Comparison of ENCODE assay signal across 8 cellular contexts in the genomic region with DNA sequence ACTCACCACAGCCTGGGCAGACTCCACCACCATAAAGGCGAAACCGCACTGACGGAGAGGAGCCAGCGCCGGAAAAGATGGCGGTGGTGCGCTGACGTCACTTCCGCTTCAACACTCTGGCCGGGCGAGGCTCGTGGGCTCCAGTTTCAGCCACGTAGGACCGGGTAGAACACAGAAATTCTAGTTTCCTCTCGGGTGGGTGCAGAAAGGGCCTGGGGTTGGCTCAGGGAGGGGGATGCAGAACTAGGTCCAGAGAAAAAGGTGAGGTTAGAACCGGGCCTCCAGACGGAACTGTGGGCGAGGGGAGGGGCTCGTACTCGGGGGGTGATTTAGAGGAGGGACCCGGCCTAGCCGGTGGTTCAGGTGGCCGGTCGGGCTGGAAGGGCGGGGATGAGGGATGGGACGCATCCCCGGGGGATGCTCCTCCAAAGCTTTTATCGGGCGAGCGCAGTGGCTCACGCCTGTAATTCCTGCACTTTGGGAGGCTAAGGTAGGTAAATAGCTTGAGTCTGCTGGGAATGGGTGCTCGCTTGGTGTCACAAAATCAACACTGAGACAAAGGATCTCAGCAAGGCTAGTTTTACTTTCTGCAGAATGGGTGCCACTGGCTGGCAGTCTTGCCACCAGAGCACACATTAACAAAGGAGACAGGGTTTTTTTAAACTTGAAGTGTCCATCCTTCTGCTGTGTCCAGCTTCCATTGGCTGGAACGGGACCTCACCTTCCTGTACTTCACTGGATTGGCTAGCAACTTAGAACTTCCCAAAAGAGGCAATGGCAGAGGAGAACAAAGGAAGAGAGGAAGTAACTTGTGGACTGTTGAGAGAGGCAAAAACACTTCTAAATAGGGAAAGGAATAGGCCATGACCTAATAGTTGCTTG. TPM values are rescaled to one million over a fixed set of nuclear protein-coding genes. Genes with fewer than 3 reads are reported as not detected.
A peak's percentile ranks its signal among the peaks of the same experiment; 100 is the strongest.
DNase-seq lines count a peak whose midpoint lies in the region; ATAC-seq and TF ChIP-seq lines count a peak whose summit lies in the region.

Gene ZNF561, minus strand, starts transcription at position 77 of the 882 bp plus-strand sequence. CDS start 1,776 bp downstream, outside the sequence.

- intact Hi-C loops in heart left ventricle (cut with DNase I) (loop anchor here in 6 of 10 donors (1.0 to 10.0 kb wide), 12 partner anchors 37 to 313 kb away; partner anchors contain the start of genes ZNF562 (in 2 of the 6), ZNF846 (in 2 of the 6), FBXL12 (in 1 of the 6) and ZNF121 (in 1 of the 6)), transverse colon (cut with DNase I; ENCODE audit: low total_unique reads) (loop anchor here (1.0 kb wide), 1 partner anchor 165 kb away; no protein-coding TSS in a partner anchor)

- H3K27ac ChIP-seq in heart left ventricle: peak within 1 kb of the TSS; percentile 79 to 97 (median 93)
- H3K27ac ChIP-seq in transverse colon: peak within 1 kb of the TSS; percentile 89 to 93 (median 92)

- H3K4me3 ChIP-seq in adipocyte (ENCODE audit: low read length) (peak within 1 kb of the TSS; percentile 88), heart left ventricle (peak within 1 kb of the TSS; percentile 60 to 97 (median 76)), transverse colon (peak within 1 kb of the TSS; percentile 71 to 91 (median 80))

- TF ChIP-seq EP300 in transverse colon (IDR thresholded peaks at IDR 0.05; ENCODE audit: low read depth): no peak

- no peaks in the 10 kb centered on the region for H3K9me3 ChIP-seq in adipocyte (ENCODE audit: control insufficient read depth, low read length)
- H3K9me3 ChIP-seq in heart left ventricle: no peaks in the 10 kb centered on the region
- no peaks in the 10 kb centered on the region for H3K9me3 ChIP-seq in transverse colon

- peak within 1 kb of the TSS; percentile 90 for H3K9ac ChIP-seq in adipocyte (ENCODE audit: low read length)

- WGBS in heart left ventricle, 4 donors: 1 to 2% (median 1%) methylated on average over 31 to 33 of the region's 33 CpGs
- whole genome bisulfite sequencing in transverse colon (ENCODE audit: low coverage in 1 of 2), 2 donors: 1 to 29% methylated on average over 1 to 33 of the region's 33 CpGs

- peaks cover 13% of the 10 kb centered on the region for H3K4me1 ChIP-seq in adipocyte (ENCODE audit: control insufficient read depth, insufficient read depth, low read length)
- peaks cover 4 to 30% (median 18%) of the 10 kb centered on the region in 12 donors for H3K4me1 ChIP-seq in heart left ventricle
- H3K4me1 ChIP-seq in transverse colon: peaks cover 5 to 25% (median 16%) of the 10 kb centered on the region in 4 donors

- no peaks in the 10 kb centered on the region for H3K27me3 ChIP-seq in adipocyte (replicated peaks; ENCODE audit: control insufficient read depth, insufficient read depth, low read length)
- no peaks in the 10 kb centered on the region for H3K27me3 ChIP-seq in heart left ventricle
- no peaks in the 10 kb centered on the region for H3K27me3 ChIP-seq in transverse colon

- TF ChIP-seq CTCF in heart left ventricle (IDR thresholded peaks at IDR 0.05) (no peak), transverse colon (IDR thresholded peaks at IDR 0.05) (no peak)

- TF ChIP-seq POLR2A in heart left ventricle (IDR thresholded peaks at IDR 0.05): no peak
- peak; percentile 38 for TF ChIP-seq POLR2A in transverse colon (IDR thresholded peaks at IDR 0.05)

- in situ Hi-C loops in transverse colon (cut with MboI; ENCODE audit: low pct_ligation_motif_present in 1 of 4, low pct_unique_long_range_greater_than_20kb in 1 of 4, low sequenced_read_pairs in 3 of 4): loop anchor here in 3 of 4 donors (5.0 to 10.0 kb wide), 2 partner anchors 171 to 173 kb away; no protein-coding TSS in a partner anchor

- peak; percentile 91 for DNase-seq in GM03348 (ENCODE audit: low spot score)
- peak; percentile 54 for DNase-seq in NCI-H1417 treated with DMSO at 0.1 percent for 48 hours (lab: John Stamatoyannopoulos, UW)
- peak; percentile 82 for DNase-seq in T follicular helper cell (ENCODE audit: low read depth)
- peak; percentile 95 for DNase-seq in adipocyte (ENCODE audit: low read depth)
- peak; percentile 85 to 93 (median 90) for DNase-seq in heart left ventricle
- DNase-seq in pons (ENCODE audit: low spot score): peak; percentile 81
- peak; percentile 90 for DNase-seq in transverse colon

- peaks cover 30% of the 10 kb centered on the region for H3K36me3 ChIP-seq in adipocyte (ENCODE audit: control insufficient read depth, insufficient read depth, low read length, severe bottlenecking)
- peaks cover 0 to 32% (median 31%) of the 10 kb centered on the region in 9 donors for H3K36me3 ChIP-seq in heart left ventricle
- H3K36me3 ChIP-seq in transverse colon: peaks cover 0 to 29% (median 13%) of the 10 kb centered on the region in 4 donors

- ATAC-seq in HG02610 (IDR thresholded peaks at IDR 0.05; ENCODE audit: unreplicated experiment) (peak; percentile 64), heart left ventricle (peak; percentile 93 to 96 (median 95))

RNA-seq across cellular contexts. Expression of gene ZNF561, which starts in this region (rescaled TPM):
- total RNA-seq in heart left ventricle (10 to 100 TPM; 12.2 to 30.0 (median 20.8) TPM), transverse colon (10 to 100 TPM in 3 of 4 donors, 1 to 10 TPM in 1; 6.4 to 36.7 (median 26.0) TPM)
- polyA plus RNA-seq in heart left ventricle: 10 to 100 TPM in 1 of 2 donors, 1 to 10 TPM in 1; 8.7 to 16.6 TPM

Comparison
In these comparisons a context has a peak if more than half of its experiments do, and no peak if none do; other contexts are left out.
1. Peak in every context shown above with its lines: DNase-seq, ATAC-seq, H3K4me3 ChIP-seq and H3K27ac ChIP-seq.